27 cellular contexts compared by ENCODE assay signal in genomic region chr14:68673464-68673863, GRCh38.
"Had no signal": no experiment of that assay in that cellular context is flagged by ENCODE, and none has a peak within 500 bp of the region (broad histone marks: within the 10 kb centered on the region; RNA-seq: fewer than 3 reads in every experiment).

No MANE protein-coding gene starts in this region.

- H3K4me3 ChIP-seq: MG63, SK-N-MC had no signal

- H3K27me3 ChIP-seq: MG63 had no signal

- H3K36me3 Mint-ChIP-seq: activated CD4-positive, alpha-beta memory T cell treated with anti-CD3 and anti-CD28 coated beads for 36 hours; T-cell had no signal

- H3K36me3 ChIP-seq: MG63, WERI-Rb-1 had no signal

- ATAC-seq: activated T-cell treated with anti-CD3 and anti-CD28 coated beads, Interleukin-2, amount 50 U/mL, for 4 hours; Right ventricle myocardium inferior; T-cell had no signal

- H3K4me3 Mint-ChIP-seq: activated CD4-positive, alpha-beta memory T cell treated with anti-CD3 and anti-CD28 coated beads for 36 hours; activated CD4-positive, alpha-beta T cell treated with anti-CD3 and anti-CD28 coated beads, Interleukin-2, amount 10 ng/mL, durations not matched to agents 7 days and 5 days; activated naive CD4-positive, alpha-beta T cell treated with anti-CD3 and anti-CD28 coated beads for 36 hours; activated naive CD8-positive, alpha-beta T cell; activated T-cell treated with anti-CD3 and anti-CD28 coated beads, Interleukin-2, amount 50 U/mL, for 4 hours; T-cell had no signal

- H3K27ac ChIP-seq: SK-N-MC, WERI-Rb-1 had no signal

- DNase-seq: activated CD4-positive, alpha-beta memory T cell treated with anti-CD3 and anti-CD28 coated beads for 36 hours; activated CD4-positive, alpha-beta T cell treated with anti-CD3 and anti-CD28 coated beads, Interleukin-2, amount 10 ng/mL, durations not matched to agents 7 days and 5 days; activated CD4-positive, CD25-positive, alpha-beta regulatory T cell treated with anti-CD3 and anti-CD28 coated beads, Interleukin-2, amount 50 U/mL, for 72 hours; activated CD8-positive, alpha-beta memory T cell treated with anti-CD3 and anti-CD28 coated beads for 24 hours; activated gamma-delta T cell; activated naive CD4-positive, alpha-beta T cell treated with anti-CD3 and anti-CD28 coated beads for 36 hours; activated T-cell treated with anti-CD3 and anti-CD28 coated beads, Interleukin-2, amount 50 U/mL, for 4 hours; amygdala; cerebellar nuclear complex; MG63; MV-4-11; NCI-H1092 treated with DMSO at 0.1 percent for 48 hours; NCI-H1417 treated with DMSO at 0.1 percent for 48 hours; NCI-H1694; NCI-H2029; NCI-H345; NCI-H510A; NCI-H526 treated with DMSO at 0.1 percent for 48 hours; NCI-H82; T-cell; T-helper 2 cell; T1000; WERI-Rb-1 had no signal

- FAIRE-seq: TTC549 had no signal

- H3K9me3 ChIP-seq: MG63 had no signal

- H3K9me3 Mint-ChIP-seq: activated CD4-positive, alpha-beta memory T cell treated with anti-CD3 and anti-CD28 coated beads for 36 hours; activated CD4-positive, alpha-beta T cell treated with anti-CD3 and anti-CD28 coated beads, Interleukin-2, amount 10 ng/mL, durations not matched to agents 7 days and 5 days; activated naive CD4-positive, alpha-beta T cell treated with anti-CD3 and anti-CD28 coated beads for 36 hours; activated T-cell treated with anti-CD3 and anti-CD28 coated beads, Interleukin-2, amount 50 U/mL, for 4 hours; T-cell had no signal

- H3K27ac Mint-ChIP-seq: activated CD4-positive, alpha-beta memory T cell treated with anti-CD3 and anti-CD28 coated beads for 36 hours; activated CD4-positive, alpha-beta T cell treated with anti-CD3 and anti-CD28 coated beads, Interleukin-2, amount 10 ng/mL, durations not matched to agents 7 days and 5 days; activated naive CD4-positive, alpha-beta T cell treated with anti-CD3 and anti-CD28 coated beads for 36 hours; activated naive CD8-positive, alpha-beta T cell; T-cell had no signal

- H3K27me3 Mint-ChIP-seq: activated CD4-positive, alpha-beta memory T cell treated with anti-CD3 and anti-CD28 coated beads for 36 hours; activated CD4-positive, alpha-beta T cell treated with anti-CD3 and anti-CD28 coated beads, Interleukin-2, amount 10 ng/mL, durations not matched to agents 7 days and 5 days; activated naive CD8-positive, alpha-beta T cell; T-cell had no signal
